ENCODE assay signal across 2 cellular contexts in the genomic region with DNA sequence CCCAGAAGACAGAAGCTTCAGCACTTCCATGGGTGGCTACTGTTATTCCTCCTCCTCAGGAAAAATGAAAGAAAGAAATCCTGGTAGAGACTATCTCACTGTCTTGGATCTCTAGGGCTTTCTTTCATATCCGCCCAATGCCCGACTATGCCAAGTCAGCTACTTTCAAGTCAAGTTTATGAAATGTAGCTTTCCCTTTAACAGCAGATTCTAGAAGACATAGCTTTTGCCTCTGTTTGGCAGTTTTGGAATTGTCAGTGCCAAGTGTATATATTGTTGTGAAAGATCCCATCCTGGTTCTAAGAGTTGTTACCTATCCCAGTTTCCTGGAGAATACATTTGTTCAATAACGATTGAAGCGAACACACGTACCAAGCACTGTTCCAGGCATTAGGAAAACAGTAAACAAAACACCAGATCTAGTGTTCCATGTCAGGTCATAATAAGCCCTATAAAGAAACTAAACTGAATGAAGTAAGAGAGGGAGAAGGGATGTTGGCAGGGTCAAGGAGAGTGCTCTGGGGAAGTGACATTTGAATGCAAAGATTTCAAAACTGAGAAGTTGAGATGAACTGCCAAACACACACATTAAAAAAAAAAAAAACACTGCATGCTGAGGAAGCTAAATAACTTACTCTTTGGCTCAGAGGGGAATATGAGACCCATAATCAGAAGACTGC.
TF ChIP-seq lines count a peak whose summit lies in the region.

No MANE protein-coding gene starts in this region.

TF ChIP-seq in SK-N-SH, 30 proteins besides CTCF, POLR2A, EP300 and RAD21 (continued from another document):
- TF ChIP-seq, protein P1, sequence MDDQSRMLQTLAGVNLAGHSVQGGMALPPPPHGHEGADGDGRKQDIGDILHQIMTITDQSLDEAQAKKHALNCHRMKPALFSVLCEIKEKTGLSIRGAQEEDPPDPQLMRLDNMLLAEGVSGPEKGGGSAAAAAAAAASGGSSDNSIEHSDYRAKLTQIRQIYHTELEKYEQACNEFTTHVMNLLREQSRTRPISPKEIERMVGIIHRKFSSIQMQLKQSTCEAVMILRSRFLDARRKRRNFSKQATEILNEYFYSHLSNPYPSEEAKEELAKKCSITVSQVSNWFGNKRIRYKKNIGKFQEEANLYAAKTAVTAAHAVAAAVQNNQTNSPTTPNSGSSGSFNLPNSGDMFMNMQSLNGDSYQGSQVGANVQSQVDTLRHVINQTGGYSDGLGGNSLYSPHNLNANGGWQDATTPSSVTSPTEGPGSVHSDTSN (IDR thresholded peaks at IDR 0.05), result no peak
- TF ChIP-seq, protein P2, sequence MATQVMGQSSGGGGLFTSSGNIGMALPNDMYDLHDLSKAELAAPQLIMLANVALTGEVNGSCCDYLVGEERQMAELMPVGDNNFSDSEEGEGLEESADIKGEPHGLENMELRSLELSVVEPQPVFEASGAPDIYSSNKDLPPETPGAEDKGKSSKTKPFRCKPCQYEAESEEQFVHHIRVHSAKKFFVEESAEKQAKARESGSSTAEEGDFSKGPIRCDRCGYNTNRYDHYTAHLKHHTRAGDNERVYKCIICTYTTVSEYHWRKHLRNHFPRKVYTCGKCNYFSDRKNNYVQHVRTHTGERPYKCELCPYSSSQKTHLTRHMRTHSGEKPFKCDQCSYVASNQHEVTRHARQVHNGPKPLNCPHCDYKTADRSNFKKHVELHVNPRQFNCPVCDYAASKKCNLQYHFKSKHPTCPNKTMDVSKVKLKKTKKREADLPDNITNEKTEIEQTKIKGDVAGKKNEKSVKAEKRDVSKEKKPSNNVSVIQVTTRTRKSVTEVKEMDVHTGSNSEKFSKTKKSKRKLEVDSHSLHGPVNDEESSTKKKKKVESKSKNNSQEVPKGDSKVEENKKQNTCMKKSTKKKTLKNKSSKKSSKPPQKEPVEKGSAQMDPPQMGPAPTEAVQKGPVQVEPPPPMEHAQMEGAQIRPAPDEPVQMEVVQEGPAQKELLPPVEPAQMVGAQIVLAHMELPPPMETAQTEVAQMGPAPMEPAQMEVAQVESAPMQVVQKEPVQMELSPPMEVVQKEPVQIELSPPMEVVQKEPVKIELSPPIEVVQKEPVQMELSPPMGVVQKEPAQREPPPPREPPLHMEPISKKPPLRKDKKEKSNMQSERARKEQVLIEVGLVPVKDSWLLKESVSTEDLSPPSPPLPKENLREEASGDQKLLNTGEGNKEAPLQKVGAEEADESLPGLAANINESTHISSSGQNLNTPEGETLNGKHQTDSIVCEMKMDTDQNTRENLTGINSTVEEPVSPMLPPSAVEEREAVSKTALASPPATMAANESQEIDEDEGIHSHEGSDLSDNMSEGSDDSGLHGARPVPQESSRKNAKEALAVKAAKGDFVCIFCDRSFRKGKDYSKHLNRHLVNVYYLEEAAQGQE (IDR thresholded peaks at IDR 0.05; ENCODE audit: low read depth, low read length), result no peak
- TF ChIP-seq EZH2phosphoT487 (IDR thresholded peaks at IDR 0.05; ENCODE audit: borderline replicate concordance, low read depth) (no peak), NRF1 (IDR thresholded peaks at IDR 0.05; ENCODE audit: low read depth, low read length) (no peak), MXI1 (IDR thresholded peaks at IDR 0.05; ENCODE audit: low read depth, low read length) (no peak), YY1 (IDR thresholded peaks at IDR 0.05; ENCODE audit: low read depth) (no peak), RFX5 (IDR thresholded peaks at IDR 0.05; ENCODE audit: low read length) (no peak), RCOR1 (IDR thresholded peaks at IDR 0.05; ENCODE audit: low read length) (no peak)

TF ChIP-seq in SK-N-SH treated with all-trans-retinoic acid at 6 μM for 48 hours, 23 proteins besides CTCF, POLR2A, EP300 and RAD21 (continued from another document):
- TF ChIP-seq, protein P3, sequence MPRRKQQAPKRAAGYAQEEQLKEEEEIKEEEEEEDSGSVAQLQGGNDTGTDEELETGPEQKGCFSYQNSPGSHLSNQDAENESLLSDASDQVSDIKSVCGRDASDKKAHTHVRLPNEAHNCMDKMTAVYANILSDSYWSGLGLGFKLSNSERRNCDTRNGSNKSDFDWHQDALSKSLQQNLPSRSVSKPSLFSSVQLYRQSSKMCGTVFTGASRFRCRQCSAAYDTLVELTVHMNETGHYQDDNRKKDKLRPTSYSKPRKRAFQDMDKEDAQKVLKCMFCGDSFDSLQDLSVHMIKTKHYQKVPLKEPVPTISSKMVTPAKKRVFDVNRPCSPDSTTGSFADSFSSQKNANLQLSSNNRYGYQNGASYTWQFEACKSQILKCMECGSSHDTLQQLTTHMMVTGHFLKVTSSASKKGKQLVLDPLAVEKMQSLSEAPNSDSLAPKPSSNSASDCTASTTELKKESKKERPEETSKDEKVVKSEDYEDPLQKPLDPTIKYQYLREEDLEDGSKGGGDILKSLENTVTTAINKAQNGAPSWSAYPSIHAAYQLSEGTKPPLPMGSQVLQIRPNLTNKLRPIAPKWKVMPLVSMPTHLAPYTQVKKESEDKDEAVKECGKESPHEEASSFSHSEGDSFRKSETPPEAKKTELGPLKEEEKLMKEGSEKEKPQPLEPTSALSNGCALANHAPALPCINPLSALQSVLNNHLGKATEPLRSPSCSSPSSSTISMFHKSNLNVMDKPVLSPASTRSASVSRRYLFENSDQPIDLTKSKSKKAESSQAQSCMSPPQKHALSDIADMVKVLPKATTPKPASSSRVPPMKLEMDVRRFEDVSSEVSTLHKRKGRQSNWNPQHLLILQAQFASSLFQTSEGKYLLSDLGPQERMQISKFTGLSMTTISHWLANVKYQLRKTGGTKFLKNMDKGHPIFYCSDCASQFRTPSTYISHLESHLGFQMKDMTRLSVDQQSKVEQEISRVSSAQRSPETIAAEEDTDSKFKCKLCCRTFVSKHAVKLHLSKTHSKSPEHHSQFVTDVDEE (CRISPR knock-in tag; IDR thresholded peaks at IDR 0.05), result no peak
- no peak for TF ChIP-seq TOX (CRISPR knock-in tag; IDR thresholded peaks at IDR 0.05; ENCODE audit: borderline replicate concordance)
- TF ChIP-seq ZNF8 (CRISPR knock-in tag; IDR thresholded peaks at IDR 0.05), result no peak
- TF ChIP-seq ARNTL (CRISPR knock-in tag; IDR thresholded peaks at IDR 0.05; ENCODE audit: borderline replicate concordance, low read depth), result no peak
